ENCODE assay signal across 33 cellular contexts in genomic region chr1:91234181-91234580, GRCh38.
DNase-seq lines count a peak whose midpoint lies in the region; TF ChIP-seq lines count a peak whose summit lies in the region.
"Had no signal": no experiment of that assay in that cellular context is flagged by ENCODE, and none has a peak within 500 bp of the region (broad histone marks: within the 10 kb centered on the region; RNA-seq: fewer than 3 reads in every experiment).

No MANE protein-coding gene starts in this region.

- no peaks in the 10 kb centered on the region for H3K9me3 ChIP-seq in trophoblast cell (ENCODE audit: insufficient read depth, low read depth, low read length)
- H3K9me3 ChIP-seq: A549, BE2C, BLaER1, Caco-2 had no signal

- no peak overlapping the region for H3K18ac ChIP-seq in trophoblast cell (ENCODE audit: low read length)

- no CpG with 5 or more reads among the region's 1 CpG for WGBS in trophoblast cell (ENCODE audit: extremely low coverage, insufficient coverage, insufficient read length)

- no peaks in the 10 kb centered on the region for H3K4me1 Mint-ChIP-seq in activated CD4-positive, alpha-beta T cell treated with anti-CD3 and anti-CD28 coated beads, Interleukin-2, amount 10 ng/mL, durations not matched to agents 24 days and 14 days
- no peaks in the 10 kb centered on the region for H3K4me1 Mint-ChIP-seq in activated CD4-positive, alpha-beta T cell treated with anti-CD3 and anti-CD28 coated beads, Interleukin-2, amount 10 ng/mL, durations not matched to agents 7 days and 5 days
- peaks cover 30% of the 10 kb centered on the region for H3K4me1 Mint-ChIP-seq in nephron progenitor cell
- H3K4me1 Mint-ChIP-seq: B cell; CD14-positive monocyte; CD4-positive, alpha-beta memory T cell; CD4-positive, CD25-positive, alpha-beta regulatory T cell; CD8-positive, alpha-beta memory T cell had no signal

- no peak for TF ChIP-seq CTCF in nephron progenitor cell (IDR thresholded peaks at IDR 0.05)

- H2BK12ac ChIP-seq in trophoblast cell (ENCODE audit: low read length) = no peak overlapping the region

- no peak overlapping the region for H3K23ac ChIP-seq in trophoblast cell (ENCODE audit: low read length)

- H3K4me2 ChIP-seq in trophoblast cell (ENCODE audit: low read length) = no peak overlapping the region
- H3K4me2 ChIP-seq: A549; BLaER1; BLaER1 treated with 17β-estradiol and CSF1 and Interleukin-3, amounts not matched to agents 10 nM and 100 nM had no signal

- H3K4me1 ChIP-seq in trophoblast cell (ENCODE audit: control insufficient read depth in 1 of 2, insufficient read depth in 2 of 2, low read length in 2 of 2) = no peaks in the 10 kb centered on the region
- H3K4me1 ChIP-seq: A549; BE2C; BLaER1; BLaER1 treated with 17β-estradiol and CSF1 and Interleukin-3, amounts not matched to agents 10 nM and 100 nM; Caco-2 had no signal

- CTCF ChIA-PET in activated CD4-positive, alpha-beta T cell treated with anti-CD3 and anti-CD28 coated beads, Interleukin-2, amount 10 ng/mL, durations not matched to agents 7 days and 5 days (lab: Charles Lee) = no interaction called here

- POLR2A ChIA-PET in activated CD4-positive, alpha-beta T cell treated with anti-CD3 and anti-CD28 coated beads, Interleukin-2, amount 10 ng/mL, durations not matched to agents 7 days and 5 days (lab: Charles Lee) = no interaction called here

- no peaks in the 10 kb centered on the region for H3K36me3 Mint-ChIP-seq in activated CD4-positive, alpha-beta T cell treated with anti-CD3 and anti-CD28 coated beads, Interleukin-2, amount 10 ng/mL, durations not matched to agents 24 days and 14 days (ENCODE audit: low read depth)
- H3K36me3 Mint-ChIP-seq in activated CD4-positive, alpha-beta T cell treated with anti-CD3 and anti-CD28 coated beads, Interleukin-2, amount 10 ng/mL, durations not matched to agents 7 days and 5 days (ENCODE audit: low read depth) = no peaks in the 10 kb centered on the region
- H3K36me3 Mint-ChIP-seq in nephron progenitor cell (ENCODE audit: low read depth) = no peaks in the 10 kb centered on the region
- H3K36me3 Mint-ChIP-seq: CD14-positive monocyte; CD4-positive, alpha-beta memory T cell; CD4-positive, CD25-positive, alpha-beta regulatory T cell; CD8-positive, alpha-beta memory T cell; CD8-positive, alpha-beta T cell had no signal

- no peaks in the 10 kb centered on the region for H3K36me3 ChIP-seq in trophoblast cell (ENCODE audit: control insufficient read depth in 1 of 2, insufficient read depth in 2 of 2, low read length in 2 of 2)
- H3K36me3 ChIP-seq: BE2C; BLaER1; BLaER1 treated with 17β-estradiol and CSF1 and Interleukin-3, amounts not matched to agents 10 nM and 100 nM had no signal

- no peak overlapping the region for H3K14ac ChIP-seq in trophoblast cell (ENCODE audit: low read length)

- H4K12ac ChIP-seq in trophoblast cell (ENCODE audit: low read depth, low read length) = no peak overlapping the region

- intact Hi-C loops in activated CD4-positive, alpha-beta T cell treated with anti-CD3 and anti-CD28 coated beads, Interleukin-2, amount 10 ng/mL, durations not matched to agents 24 days and 14 days (cut with micrococcal nuclease) = no loop called here

- H3K27ac Mint-ChIP-seq in activated CD4-positive, alpha-beta T cell treated with anti-CD3 and anti-CD28 coated beads, Interleukin-2, amount 10 ng/mL, durations not matched to agents 24 days and 14 days = no peak overlapping the region
- no peak overlapping the region for H3K27ac Mint-ChIP-seq in activated CD4-positive, alpha-beta T cell treated with anti-CD3 and anti-CD28 coated beads, Interleukin-2, amount 10 ng/mL, durations not matched to agents 7 days and 5 days
- peak overlapping the region; percentile 82 for H3K27ac Mint-ChIP-seq in nephron progenitor cell
- H3K27ac Mint-ChIP-seq: B cell; CD14-positive monocyte; CD4-positive, alpha-beta memory T cell; CD4-positive, alpha-beta T cell; CD4-positive, CD25-positive, alpha-beta regulatory T cell; CD8-positive, alpha-beta T cell had no signal

- H4K8ac ChIP-seq in trophoblast cell (ENCODE audit: low read depth, low read length) = no peak overlapping the region

- no peak overlapping the region for H3K27ac ChIP-seq in trophoblast cell (ENCODE audit: low read depth, low read length)
- H3K27ac ChIP-seq: 22Rv1; A549; BLaER1; BLaER1 treated with 17β-estradiol and CSF1 and Interleukin-3, amounts not matched to agents 10 nM and 100 nM; C4-2B had no signal

- no peak overlapping the region for H2BK120ac ChIP-seq in trophoblast cell (ENCODE audit: insufficient read depth, low read length, poor library complexity)

- H3K9ac ChIP-seq in trophoblast cell (ENCODE audit: low read length) = no peak overlapping the region
- H3K9ac ChIP-seq: BLaER1; BLaER1 treated with 17β-estradiol and CSF1 and Interleukin-3, amounts not matched to agents 10 nM and 100 nM had no signal

- no peak overlapping the region for H3K4ac ChIP-seq in trophoblast cell (ENCODE audit: low read depth, low read length)

- no peaks in the 10 kb centered on the region for H3K79me2 ChIP-seq in trophoblast cell (ENCODE audit: control insufficient read depth, insufficient read depth, low read length, poor library complexity)

- no peaks in the 10 kb centered on the region for H3K27me3 Mint-ChIP-seq in activated CD4-positive, alpha-beta T cell treated with anti-CD3 and anti-CD28 coated beads, Interleukin-2, amount 10 ng/mL, durations not matched to agents 24 days and 14 days
- H3K27me3 Mint-ChIP-seq in activated CD4-positive, alpha-beta T cell treated with anti-CD3 and anti-CD28 coated beads, Interleukin-2, amount 10 ng/mL, durations not matched to agents 7 days and 5 days = peaks cover 13% of the 10 kb centered on the region
- H3K27me3 Mint-ChIP-seq in nephron progenitor cell (ENCODE audit: low read depth, poor library complexity) = peaks cover 7% of the 10 kb centered on the region
- H3K27me3 Mint-ChIP-seq: CD4-positive, CD25-positive, alpha-beta regulatory T cell had no signal

- no peaks in the 10 kb centered on the region for H3K27me3 ChIP-seq in trophoblast cell (ENCODE audit: insufficient read depth, low read length)
- H3K27me3 ChIP-seq: BE2C; BLaER1; BLaER1 treated with 17β-estradiol and CSF1 and Interleukin-3, amounts not matched to agents 10 nM and 100 nM had no signal

- no peaks in the 10 kb centered on the region for H3K9me3 Mint-ChIP-seq in activated CD4-positive, alpha-beta T cell treated with anti-CD3 and anti-CD28 coated beads, Interleukin-2, amount 10 ng/mL, durations not matched to agents 24 days and 14 days
- H3K9me3 Mint-ChIP-seq in activated CD4-positive, alpha-beta T cell treated with anti-CD3 and anti-CD28 coated beads, Interleukin-2, amount 10 ng/mL, durations not matched to agents 7 days and 5 days = no peaks in the 10 kb centered on the region
- peaks cover 13% of the 10 kb centered on the region for H3K9me3 Mint-ChIP-seq in nephron progenitor cell
- H3K9me3 Mint-ChIP-seq: CD4-positive, alpha-beta T cell; CD8-positive, alpha-beta memory T cell; CD8-positive, alpha-beta T cell had no signal

- H4K91ac ChIP-seq in trophoblast cell (ENCODE audit: low read depth, low read length) = no peak overlapping the region

- no peak overlapping the region for H3K4me3 ChIP-seq in trophoblast cell (ENCODE audit: low read depth, low read length)
- H3K4me3 ChIP-seq: A549; BLaER1; BLaER1 treated with 17β-estradiol and CSF1 and Interleukin-3, amounts not matched to agents 10 nM and 100 nM had no signal

- no peak overlapping the region for H3K4me3 Mint-ChIP-seq in activated CD4-positive, alpha-beta T cell treated with anti-CD3 and anti-CD28 coated beads, Interleukin-2, amount 10 ng/mL, durations not matched to agents 24 days and 14 days
- no peak overlapping the region for H3K4me3 Mint-ChIP-seq in activated CD4-positive, alpha-beta T cell treated with anti-CD3 and anti-CD28 coated beads, Interleukin-2, amount 10 ng/mL, durations not matched to agents 7 days and 5 days
- H3K4me3 Mint-ChIP-seq in nephron progenitor cell = no peak overlapping the region
- H3K4me3 Mint-ChIP-seq: B cell; CD14-positive monocyte; CD4-positive, alpha-beta memory T cell; CD4-positive, alpha-beta T cell; CD4-positive, CD25-positive, alpha-beta regulatory T cell; CD8-positive, alpha-beta memory T cell; CD8-positive, alpha-beta T cell had no signal

- H3K79me1 ChIP-seq in trophoblast cell (ENCODE audit: low read length) = no peaks in the 10 kb centered on the region

- no peak overlapping the region for H2AK5ac ChIP-seq in trophoblast cell (ENCODE audit: low read length)

- H2BK5ac ChIP-seq in trophoblast cell (ENCODE audit: low read depth, low read length, poor library complexity) = no peak overlapping the region

- H2AFZ ChIP-seq in trophoblast cell (ENCODE audit: insufficient read depth, low read length, poor library complexity) = no peak overlapping the region

- DNase-seq in activated CD4-positive, alpha-beta T cell treated with anti-CD3 and anti-CD28 coated beads, Interleukin-2, amount 10 ng/mL, durations not matched to agents 24 days and 14 days = peak; percentile 14
- no peak for DNase-seq in activated CD4-positive, alpha-beta T cell treated with anti-CD3 and anti-CD28 coated beads, Interleukin-2, amount 10 ng/mL, durations not matched to agents 7 days and 5 days
- no peak for DNase-seq in nephron progenitor cell
- DNase-seq in trophoblast cell = peak; percentile 64 to 90
- DNase-seq in activated naive CD4-positive, alpha-beta T cell (lab: John Stamatoyannopoulos, UW) = no peak
- no peak for DNase-seq in activated effector memory CD4-positive, alpha-beta T cell treated with Interleukin-2 at 50 U/mL for 16 hours
- DNase-seq: 8988T; ACHN; AML-193; BE2C; C1 segment of cervical spinal cord; Caco-2; Calu3; CD4-positive, alpha-beta memory T cell; CD4-positive, alpha-beta T cell; CD4-positive, CD25-positive, alpha-beta regulatory T cell; CD8-positive, alpha-beta memory T cell; CD8-positive, alpha-beta T cell; COR-L47; DMS 273 treated with DMSO at 0.1 percent for 48 hours; DMS153; DMS53; DMS79; DMS79 treated with DMSO at 0.1 percent for 48 hours; DND-41; EL had no signal

Comparison
In these comparisons a context has a peak if more than half of its experiments do, and no peak if none do; other contexts are left out.
1. DNase-seq: peak in activated CD4-positive, alpha-beta T cell treated with anti-CD3 and anti-CD28 coated beads, Interleukin-2, amount 10 ng/mL, durations not matched to agents 24 days and 14 days (single experiment) and trophoblast cell (2 of 2); none in activated CD4-positive, alpha-beta T cell treated with anti-CD3 and anti-CD28 coated beads, Interleukin-2, amount 10 ng/mL, durations not matched to agents 7 days and 5 days (single experiment), nephron progenitor cell (single experiment), activated naive CD4-positive, alpha-beta T cell (0 of 4) and activated effector memory CD4-positive, alpha-beta T cell treated with Interleukin-2 at 50 U/mL for 16 hours (single experiment).